Comparison of ENCODE assay signal across 18 cellular contexts in the genomic region with DNA sequence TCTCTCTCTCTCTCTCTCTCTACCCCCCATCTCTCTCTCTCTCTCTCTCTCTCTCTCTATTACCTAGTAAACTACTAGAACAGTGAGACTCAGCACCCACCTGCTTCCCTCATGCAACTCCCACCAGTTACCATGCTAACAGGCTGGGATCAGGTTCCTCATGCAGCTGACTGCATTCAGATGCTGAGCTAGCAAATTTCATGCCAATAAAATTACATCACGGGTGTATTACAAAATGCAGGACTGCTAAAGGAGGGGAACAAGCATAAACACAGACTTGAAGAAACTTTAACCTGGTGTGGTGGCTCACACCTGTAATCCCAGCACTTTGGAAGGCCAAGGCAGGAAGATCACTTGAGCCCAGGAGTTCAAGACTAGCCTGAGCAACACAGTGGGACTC.
DNase-seq lines count a peak whose midpoint lies in the region; ATAC-seq and TF ChIP-seq lines count a peak whose summit lies in the region.
"Had no signal": no experiment of that assay in that cellular context is flagged by ENCODE, and none has a peak within 500 bp of the region (broad histone marks: within the 10 kb centered on the region; RNA-seq: fewer than 3 reads in every experiment).

No MANE protein-coding gene starts in this region.

- H3K4me3 Mint-ChIP-seq in MCF 10A (ENCODE audit: unreplicated experiment), result no peak overlapping the region
- H3K4me3 Mint-ChIP-seq: activated naive CD8-positive, alpha-beta T cell had no signal

- POLR2A ChIA-PET in MCF 10A (lab: Yijun Ruan, JAX), result interaction anchor here (0.7 to 2.1 kb wide), 9 partner anchors 8 to 1090 kb away, joined by 3 to 16 read pairs (median 4); no protein-coding TSS in a partner anchor

- in situ Hi-C loops in astrocyte of the spinal cord (cut with HindIII; ENCODE audit: low sequenced_read_pairs), result no loop called here

- no peaks in the 10 kb centered on the region for H3K36me3 ChIP-seq in breast epithelium
- H3K36me3 ChIP-seq in upper lobe of left lung, result peaks cover 5 to 96% (median 56%) of the 10 kb centered on the region in 4 donors
- H3K36me3 ChIP-seq: MG63 had no signal

- peaks cover 39% of the 10 kb centered on the region for H3K36me3 Mint-ChIP-seq in MCF 10A (ENCODE audit: insufficient read depth, unreplicated experiment)

- no peak overlapping the region for H3K4me3 ChIP-seq in breast epithelium
- H3K4me3 ChIP-seq in astrocyte of the spinal cord (ENCODE audit: low read depth, low read length), result no peak overlapping the region
- H3K4me3 ChIP-seq in upper lobe of left lung, result no peak overlapping the region
- H3K4me3 ChIP-seq: BLaER1 treated with 17β-estradiol and CSF1 and Interleukin-3, amounts not matched to agents 10 nM and 100 nM; MG63 had no signal

- CTCF ChIA-PET in MCF 10A (lab: Yijun Ruan, JAX), result interaction anchor here (0.7 to 6.1 kb wide), 6 partner anchors 8 to 659 kb away, joined by 3 to 42 read pairs (median 4); no protein-coding TSS in a partner anchor

- intact Hi-C loops in MCF 10A (cut with micrococcal nuclease) (no loop called here), breast epithelium (cut with DNase I; ENCODE audit: low total_unique reads) (no loop called here)

- H3K27me3 ChIP-seq in breast epithelium (no peaks in the 10 kb centered on the region), upper lobe of left lung (no peaks in the 10 kb centered on the region)
- H3K27me3 ChIP-seq: BLaER1 treated with 17β-estradiol and CSF1 and Interleukin-3, amounts not matched to agents 10 nM and 100 nM; MG63; neutrophil had no signal

- ATAC-seq in left lobe of liver (peak; percentile 75), upper lobe of left lung (ENCODE audit: low FRiP score in 2 of 2) (peak in 1 of 2 donors; percentile 75)
- ATAC-seq: HCT116 had no signal

- 36 to 50% methylated on average over 1 of the region's 1 CpG for WGBS in upper lobe of left lung, 2 donors

- TF ChIP-seq CTCF in MCF 10A (IDR thresholded peaks at IDR 0.05; ENCODE audit: unreplicated experiment) (no peak), breast epithelium (IDR thresholded peaks at IDR 0.05) (no peak), astrocyte of the spinal cord (IDR thresholded peaks at IDR 0.05; ENCODE audit: low read depth, low read length) (no peak), upper lobe of left lung (IDR thresholded peaks at IDR 0.05) (no peak)

- no peaks in the 10 kb centered on the region for H3K27me3 Mint-ChIP-seq in MCF 10A (ENCODE audit: insufficient read depth, unreplicated experiment)
- H3K27me3 Mint-ChIP-seq: activated naive CD8-positive, alpha-beta T cell had no signal

- no peak overlapping the region for H3K27ac Mint-ChIP-seq in MCF 10A (ENCODE audit: low read depth, unreplicated experiment)
- H3K27ac Mint-ChIP-seq: activated naive CD8-positive, alpha-beta T cell had no signal

- H3K4me1 ChIP-seq in breast epithelium, result no peaks in the 10 kb centered on the region
- H3K4me1 ChIP-seq in upper lobe of left lung, result peaks cover 0 to 10% (median 2%) of the 10 kb centered on the region in 4 donors

- H3K9me3 ChIP-seq in breast epithelium, result no peaks in the 10 kb centered on the region
- H3K9me3 ChIP-seq in upper lobe of left lung, result no peaks in the 10 kb centered on the region
- H3K9me3 ChIP-seq: MG63, neutrophil had no signal

- H3K27ac ChIP-seq in breast epithelium (peak overlapping the region in 1 of 2 donors; percentile 53), upper lobe of left lung (peak overlapping the region in 3 of 4 donors; percentile 34 to 61 (median 49))
- H3K27ac ChIP-seq: neutrophil had no signal

- DNase-seq in MCF 10A (ENCODE audit: unreplicated experiment), result peak; percentile 70
- DNase-seq in breast epithelium (ENCODE audit: low spot score in 2 of 2), result no peak
- DNase-seq in astrocyte of the spinal cord (ENCODE audit: low read depth, low spot score), result peak; percentile 17
- DNase-seq in left lobe of liver (ENCODE audit: low spot score), result peak; percentile 69
- no peak for DNase-seq in upper lobe of left lung
- no peak for DNase-seq in activated effector memory CD4-positive, alpha-beta T cell treated with anti-CD3 and anti-CD28 coated beads, Interleukin-2, amount 50 U/mL, for 16 hours
- no peak for DNase-seq in NCI-H510A treated with DMSO at 0.1 percent for 48 hours (lab: John Stamatoyannopoulos, UW)
- DNase-seq in HCEC 1CT, result no peak
- DNase-seq: activated CD4-positive, alpha-beta T cell treated with anti-CD3 and anti-CD28 coated beads for 48 hours; effector memory CD4-positive, alpha-beta T cell; MG63; NCI-H524; SIG-M5; stimulated activated CD4-positive, alpha-beta T cell treated with anti-CD3 and anti-CD28 coated beads, Interleukin-4, amount 100 ng/mL, for 24 hours had no signal

- H3K9me3 Mint-ChIP-seq in MCF 10A (ENCODE audit: unreplicated experiment), result no peaks in the 10 kb centered on the region

- TF ChIP-seq EP300 in upper lobe of left lung (IDR thresholded peaks at IDR 0.05), result no peak

- BruUV-seq in MCF 10A (replicated peaks; lab: Mats Ljungman, UMichigan), result no TSS peak

- TF ChIP-seq POLR2A in breast epithelium (IDR thresholded peaks at IDR 0.05), result no peak
- TF ChIP-seq POLR2A in upper lobe of left lung (IDR thresholded peaks at IDR 0.05), result no peak

- peaks cover 13% of the 10 kb centered on the region for H3K4me1 Mint-ChIP-seq in MCF 10A (ENCODE audit: insufficient read depth, unreplicated experiment)

Comparison
In these comparisons a context has a peak if more than half of its experiments do, and no peak if none do; other contexts are left out.
1. DNase-seq: peak in MCF 10A (single experiment), astrocyte of the spinal cord (single experiment) and left lobe of liver (single experiment); none in breast epithelium (0 of 2), upper lobe of left lung (0 of 2), activated effector memory CD4-positive, alpha-beta T cell treated with anti-CD3 and anti-CD28 coated beads, Interleukin-2, amount 50 U/mL, for 16 hours (single experiment), NCI-H510A treated with DMSO at 0.1 percent for 48 hours (single experiment) and HCEC 1CT (single experiment).